In genomic region chr1:211637066-211637465, GRCh38 we compare ENCODE assay signal across 22 cellular contexts. TPM values are rescaled to one million over a fixed set of nuclear protein-coding genes. Genes with fewer than 3 reads are reported as not detected.
"Had no signal": no experiment of that assay in that cellular context is flagged by ENCODE, and none has a peak within 500 bp of the region (broad histone marks: within the 10 kb centered on the region; RNA-seq: fewer than 3 reads in every experiment).

No MANE protein-coding gene starts in this region.

- H3K36me3 ChIP-seq: neural progenitor cell, ovary, right atrium auricular region, suprapubic skin, tibial nerve had no signal

- H3K4me3 ChIP-seq: lung, neural progenitor cell, ovary, psoas muscle, right atrium auricular region, skin epidermis, suprapubic skin, tibial nerve had no signal

- ATAC-seq: activated naive CD4-positive, alpha-beta T cell treated with anti-CD3 and anti-CD28 coated beads, Interleukin-2, amount 50 U/mL, for 72 hours; activated T-cell treated with anti-CD3 and anti-CD28 coated beads, Interleukin-2, amount 50 U/mL, for 72 hours; foreskin keratinocyte; naive thymus-derived CD8-positive, alpha-beta T cell; psoas muscle; stimulated activated effector memory CD8-positive, alpha-beta T cell treated with anti-CD3 and anti-CD28 coated beads, Interleukin-12 subunit alpha, Interleukin-12 subunit beta, amount 100 ng/mL, for 72 hours; stimulated activated naive CD8-positive, alpha-beta T cell treated with anti-CD3 and anti-CD28 coated beads, Interleukin-15, amount 100 ng/mL, for 72 hours had no signal

- H3K4me1 ChIP-seq: foreskin keratinocyte, neural progenitor cell, psoas muscle had no signal

- H3K4me2 ChIP-seq: neural progenitor cell had no signal

- DNase-seq: activated CD4-positive, alpha-beta memory T cell treated with anti-CD3 and anti-CD28 coated beads for 36 hours; activated CD4-positive, alpha-beta T cell treated with anti-CD3 and anti-CD28 coated beads for 48 hours; activated gamma-delta T cell treated with Interleukin-2 at 50 U/mL for 16 hours; activated T-cell treated with anti-CD3 and anti-CD28 coated beads, Interleukin-2, amount 50 U/mL, for 72 hours; aorta; central memory CD4-positive, alpha-beta T cell; effector memory CD4-positive, alpha-beta T cell; foreskin keratinocyte; kidney; naive thymus-derived CD8-positive, alpha-beta T cell; psoas muscle; stimulated activated CD4-positive, alpha-beta T cell treated with anti-CD3 and anti-CD28 coated beads, Interleukin-2, amount 100 ng/mL, for 24 hours; stimulated activated naive CD8-positive, alpha-beta T cell treated with anti-CD3 and anti-CD28 coated beads, Interleukin-15, amount 100 ng/mL, for 72 hours had no signal

- H3K27ac ChIP-seq: foreskin keratinocyte, neural progenitor cell, ovary, psoas muscle, right atrium auricular region, skin epidermis, suprapubic skin, tibial nerve had no signal

- H3K27me3 ChIP-seq: neural progenitor cell, ovary, right atrium auricular region, suprapubic skin, tibial nerve had no signal

- H2AFZ ChIP-seq: neural progenitor cell had no signal

- H3K9me3 ChIP-seq: ovary, psoas muscle, right atrium auricular region, suprapubic skin, tibial nerve had no signal

RNA-seq across cellular contexts. Expression of gene NEK2, which starts 38.4 kb away (rescaled TPM):
- total RNA-seq: psoas muscle had no signal
